In genomic region chr6:3848380-3848779, GRCh38 we compare ENCODE assay signal across 8 cellular contexts. TPM values are rescaled to one million over a fixed set of nuclear protein-coding genes. Genes with fewer than 3 reads are reported as not detected.
DNase-seq lines count a peak whose midpoint lies in the region; ATAC-seq and TF ChIP-seq lines count a peak whose summit lies in the region.

No MANE protein-coding gene starts in this region.

- H3K4me1 ChIP-seq in testis: peaks cover 4% of the 10 kb centered on the region

- peak overlapping the region; percentile 75 for H3K4me3 Mint-ChIP-seq in activated CD4-positive, alpha-beta T cell treated with anti-CD3 and anti-CD28 coated beads, Interleukin-2, amount 10 ng/mL, durations not matched to agents 24 days and 14 days

- peaks cover 3% of the 10 kb centered on the region for H3K9me3 Mint-ChIP-seq in activated CD4-positive, alpha-beta T cell treated with anti-CD3 and anti-CD28 coated beads, Interleukin-2, amount 10 ng/mL, durations not matched to agents 24 days and 14 days

- WGBS in testis, 2 donors: 56 to 72% methylated on average over 9 of the region's 9 CpGs

- peaks cover 4% of the 10 kb centered on the region for H3K27me3 Mint-ChIP-seq in activated CD4-positive, alpha-beta T cell treated with anti-CD3 and anti-CD28 coated beads, Interleukin-2, amount 10 ng/mL, durations not matched to agents 24 days and 14 days

- TF ChIP-seq CTCF in astrocyte of the spinal cord (IDR thresholded peaks at IDR 0.05; ENCODE audit: low read depth, low read length): no peak
- no peak for TF ChIP-seq CTCF in testis (IDR thresholded peaks at IDR 0.05)

- DNase-seq in activated CD4-positive, alpha-beta T cell treated with anti-CD3 and anti-CD28 coated beads, Interleukin-2, amount 10 ng/mL, durations not matched to agents 24 days and 14 days: peak; percentile 58
- no peak for DNase-seq in activated CD4-positive, alpha-beta T cell treated with anti-CD3 and anti-CD28 coated beads for 48 hours
- DNase-seq in astrocyte of the spinal cord (ENCODE audit: low read depth, low spot score) (peak; percentile 6), testis (no peak), globus pallidus (ENCODE audit: low spot score) (no peak), NCI-H1694 treated with DMSO at 0.1 percent for 48 hours (lab: John Stamatoyannopoulos, UW) (no peak)

- in situ Hi-C loops in astrocyte of the spinal cord (cut with HindIII; ENCODE audit: low sequenced_read_pairs): no loop called here

- H3K27ac ChIP-seq in layer of hippocampus (ENCODE audit: low read depth, low read length): peak overlapping the region; percentile 71
- peak overlapping the region in 1 of 2 donors; percentile 28 for H3K27ac ChIP-seq in testis

- H3K4me3 ChIP-seq in astrocyte of the spinal cord (ENCODE audit: low read depth, low read length): no peak overlapping the region
- peak overlapping the region; percentile 59 to 65 for H3K4me3 ChIP-seq in testis

- H3K9me3 ChIP-seq in testis: no peaks in the 10 kb centered on the region

- no peaks in the 10 kb centered on the region for H3K36me3 ChIP-seq in testis (ENCODE audit: low read depth, missing control alignments)

- H3K27me3 ChIP-seq in layer of hippocampus (ENCODE audit: control insufficient read depth, insufficient read depth, low read length) (no peaks in the 10 kb centered on the region), testis (no peaks in the 10 kb centered on the region)

- peaks cover 23% of the 10 kb centered on the region for H3K4me1 Mint-ChIP-seq in activated CD4-positive, alpha-beta T cell treated with anti-CD3 and anti-CD28 coated beads, Interleukin-2, amount 10 ng/mL, durations not matched to agents 24 days and 14 days

- H3K36me3 Mint-ChIP-seq in activated CD4-positive, alpha-beta T cell treated with anti-CD3 and anti-CD28 coated beads, Interleukin-2, amount 10 ng/mL, durations not matched to agents 24 days and 14 days (ENCODE audit: low read depth): peaks cover 7% of the 10 kb centered on the region

- intact Hi-C loops in activated CD4-positive, alpha-beta T cell treated with anti-CD3 and anti-CD28 coated beads, Interleukin-2, amount 10 ng/mL, durations not matched to agents 24 days and 14 days (cut with micrococcal nuclease): loop anchor here (2.0 to 10.0 kb wide), 5 partner anchors 84 to 996 kb away; partner anchors contain the start of gene ECI2
- intact Hi-C loops in testis (cut with DNase I; ENCODE audit: low total_unique reads): no loop called here

- ATAC-seq in HG02885 (IDR thresholded peaks at IDR 0.05; ENCODE audit: poor library complexity, unreplicated experiment): no peak

- TF ChIP-seq POLR2A in testis (IDR thresholded peaks at IDR 0.05): no peak

- peak overlapping the region; percentile 72 for H3K27ac Mint-ChIP-seq in activated CD4-positive, alpha-beta T cell treated with anti-CD3 and anti-CD28 coated beads, Interleukin-2, amount 10 ng/mL, durations not matched to agents 24 days and 14 days

RNA-seq across cellular contexts. Expression of gene FAM50B, which starts 0.8 kb away (rescaled TPM):
- total RNA-seq in activated CD4-positive, alpha-beta T cell treated with anti-CD3 and anti-CD28 coated beads, Interleukin-2, amount 10 ng/mL, durations not matched to agents 24 days and 14 days: 9.8 and 10.0 TPM in 2 replicates
- total RNA-seq in testis: 10 to 100 TPM; 27.4 to 38.6 TPM
- polyA plus RNA-seq in testis (ENCODE audit: insufficient read depth, low read depth, low replicate concordance): 24.5 TPM

Comparison
In these comparisons a context has a peak if more than half of its experiments do, and no peak if none do; other contexts are left out.
1. DNase-seq: peak in activated CD4-positive, alpha-beta T cell treated with anti-CD3 and anti-CD28 coated beads, Interleukin-2, amount 10 ng/mL, durations not matched to agents 24 days and 14 days (single experiment) and astrocyte of the spinal cord (single experiment); none in activated CD4-positive, alpha-beta T cell treated with anti-CD3 and anti-CD28 coated beads for 48 hours (single experiment), testis (single experiment), globus pallidus (single experiment) and NCI-H1694 treated with DMSO at 0.1 percent for 48 hours (single experiment).